In the genomic region with DNA sequence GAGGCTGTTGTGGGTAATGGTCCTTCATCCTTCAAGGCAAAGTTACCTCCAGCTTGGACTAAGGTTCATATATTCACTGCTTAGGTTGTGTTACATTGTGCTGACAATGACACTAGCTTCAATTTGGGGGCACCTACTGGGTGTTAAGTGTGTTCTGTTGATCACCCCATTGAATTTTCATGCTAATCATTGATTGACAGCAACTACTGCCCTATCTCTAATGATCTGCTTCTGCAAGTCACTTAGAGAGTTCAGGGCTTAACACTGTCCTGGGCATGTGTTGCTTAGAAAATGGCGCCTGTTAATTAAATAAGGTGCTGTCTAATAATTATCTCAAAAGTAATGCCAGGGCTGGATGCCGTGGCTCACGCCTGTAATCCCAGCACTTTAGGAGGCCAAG, we compare ENCODE assay signal across 1 cellular context.
TF ChIP-seq lines count a peak whose summit lies in the region.

No MANE protein-coding gene starts in this region.

TF ChIP-seq in GM23338, 12 proteins besides CTCF, POLR2A, EP300 and RAD21 (continued from another document):
- TF ChIP-seq, protein P1, sequence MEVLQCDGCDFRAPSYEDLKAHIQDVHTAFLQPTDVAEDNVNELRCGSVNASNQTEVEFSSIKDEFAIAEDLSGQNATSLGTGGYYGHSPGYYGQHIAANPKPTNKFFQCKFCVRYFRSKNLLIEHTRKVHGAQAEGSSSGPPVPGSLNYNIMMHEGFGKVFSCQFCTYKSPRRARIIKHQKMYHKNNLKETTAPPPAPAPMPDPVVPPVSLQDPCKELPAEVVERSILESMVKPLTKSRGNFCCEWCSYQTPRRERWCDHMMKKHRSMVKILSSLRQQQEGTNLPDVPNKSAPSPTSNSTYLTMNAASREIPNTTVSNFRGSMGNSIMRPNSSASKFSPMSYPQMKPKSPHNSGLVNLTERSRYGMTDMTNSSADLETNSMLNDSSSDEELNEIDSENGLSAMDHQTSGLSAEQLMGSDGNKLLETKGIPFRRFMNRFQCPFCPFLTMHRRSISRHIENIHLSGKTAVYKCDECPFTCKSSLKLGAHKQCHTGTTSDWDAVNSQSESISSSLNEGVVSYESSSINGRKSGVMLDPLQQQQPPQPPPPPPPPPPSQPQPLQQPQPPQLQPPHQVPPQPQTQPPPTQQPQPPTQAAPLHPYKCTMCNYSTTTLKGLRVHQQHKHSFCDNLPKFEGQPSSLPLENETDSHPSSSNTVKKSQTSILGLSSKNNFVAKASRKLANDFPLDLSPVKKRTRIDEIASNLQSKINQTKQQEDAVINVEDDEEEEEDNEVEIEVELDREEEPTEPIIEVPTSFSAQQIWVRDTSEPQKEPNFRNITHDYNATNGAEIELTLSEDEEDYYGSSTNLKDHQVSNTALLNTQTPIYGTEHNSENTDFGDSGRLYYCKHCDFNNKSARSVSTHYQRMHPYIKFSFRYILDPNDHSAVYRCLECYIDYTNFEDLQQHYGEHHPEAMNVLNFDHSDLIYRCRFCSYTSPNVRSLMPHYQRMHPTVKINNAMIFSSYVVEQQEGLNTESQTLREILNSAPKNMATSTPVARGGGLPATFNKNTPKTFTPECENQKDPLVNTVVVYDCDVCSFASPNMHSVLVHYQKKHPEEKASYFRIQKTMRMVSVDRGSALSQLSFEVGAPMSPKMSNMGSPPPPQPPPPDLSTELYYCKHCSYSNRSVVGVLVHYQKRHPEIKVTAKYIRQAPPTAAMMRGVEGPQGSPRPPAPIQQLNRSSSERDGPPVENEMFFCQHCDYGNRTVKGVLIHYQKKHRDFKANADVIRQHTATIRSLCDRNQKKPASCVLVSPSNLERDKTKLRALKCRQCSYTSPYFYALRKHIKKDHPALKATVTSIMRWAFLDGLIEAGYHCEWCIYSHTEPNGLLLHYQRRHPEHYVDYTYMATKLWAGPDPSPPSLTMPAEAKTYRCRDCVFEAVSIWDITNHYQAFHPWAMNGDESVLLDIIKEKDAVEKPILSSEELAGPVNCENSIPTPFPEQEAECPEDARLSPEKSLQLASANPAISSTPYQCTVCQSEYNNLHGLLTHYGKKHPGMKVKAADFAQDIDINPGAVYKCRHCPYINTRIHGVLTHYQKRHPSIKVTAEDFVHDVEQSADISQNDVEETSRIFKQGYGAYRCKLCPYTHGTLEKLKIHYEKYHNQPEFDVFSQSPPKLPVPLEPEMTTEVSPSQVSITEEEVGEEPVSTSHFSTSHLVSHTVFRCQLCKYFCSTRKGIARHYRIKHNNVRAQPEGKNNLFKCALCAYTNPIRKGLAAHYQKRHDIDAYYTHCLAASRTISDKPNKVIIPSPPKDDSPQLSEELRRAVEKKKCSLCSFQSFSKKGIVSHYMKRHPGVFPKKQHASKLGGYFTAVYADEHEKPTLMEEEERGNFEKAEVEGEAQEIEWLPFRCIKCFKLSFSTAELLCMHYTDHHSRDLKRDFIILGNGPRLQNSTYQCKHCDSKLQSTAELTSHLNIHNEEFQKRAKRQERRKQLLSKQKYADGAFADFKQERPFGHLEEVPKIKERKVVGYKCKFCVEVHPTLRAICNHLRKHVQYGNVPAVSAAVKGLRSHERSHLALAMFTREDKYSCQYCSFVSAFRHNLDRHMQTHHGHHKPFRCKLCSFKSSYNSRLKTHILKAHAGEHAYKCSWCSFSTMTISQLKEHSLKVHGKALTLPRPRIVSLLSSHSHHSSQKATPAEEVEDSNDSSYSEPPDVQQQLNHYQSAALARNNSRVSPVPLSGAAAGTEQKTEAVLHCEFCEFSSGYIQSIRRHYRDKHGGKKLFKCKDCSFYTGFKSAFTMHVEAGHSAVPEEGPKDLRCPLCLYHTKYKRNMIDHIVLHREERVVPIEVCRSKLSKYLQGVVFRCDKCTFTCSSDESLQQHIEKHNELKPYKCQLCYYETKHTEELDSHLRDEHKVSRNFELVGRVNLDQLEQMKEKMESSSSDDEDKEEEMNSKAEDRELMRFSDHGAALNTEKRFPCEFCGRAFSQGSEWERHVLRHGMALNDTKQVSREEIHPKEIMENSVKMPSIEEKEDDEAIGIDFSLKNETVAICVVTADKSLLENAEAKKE (CRISPR knock-in tag; IDR thresholded peaks at IDR 0.05), result no peak
- no peak for TF ChIP-seq ZNF114 (CRISPR knock-in tag; IDR thresholded peaks at IDR 0.05)
TF ChIP-seq in GM23338: peak in this region for 0.
